ENCODE assay signal across 1 cellular context in the genomic region with DNA sequence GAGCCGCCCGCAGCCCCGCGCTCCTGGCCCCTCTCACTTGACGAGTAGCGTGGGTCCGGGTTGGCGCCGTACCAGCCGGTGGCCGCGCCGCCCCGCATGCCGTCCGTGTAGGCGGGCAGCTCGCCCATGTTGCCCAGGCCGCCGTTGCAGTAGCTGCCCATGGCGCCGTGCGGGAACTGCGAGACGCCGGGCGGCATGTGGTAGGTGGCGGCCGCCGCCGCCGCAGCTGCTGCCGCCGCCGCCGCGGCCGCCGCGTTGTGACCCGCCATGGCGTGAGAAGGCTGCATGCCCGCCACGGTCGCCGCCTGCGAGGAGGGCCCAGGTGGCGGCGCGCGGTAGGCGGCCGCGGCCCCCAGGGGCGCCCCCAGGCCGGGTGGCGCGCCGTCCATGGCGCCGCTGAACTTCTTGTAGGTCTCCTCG.
TF ChIP-seq lines count a peak whose summit lies in the region.

No MANE protein-coding gene starts in this region.

TF ChIP-seq in SK-N-SH, 30 proteins besides CTCF, POLR2A, EP300 and RAD21 (continued from another document):
- TF ChIP-seq, protein P1, sequence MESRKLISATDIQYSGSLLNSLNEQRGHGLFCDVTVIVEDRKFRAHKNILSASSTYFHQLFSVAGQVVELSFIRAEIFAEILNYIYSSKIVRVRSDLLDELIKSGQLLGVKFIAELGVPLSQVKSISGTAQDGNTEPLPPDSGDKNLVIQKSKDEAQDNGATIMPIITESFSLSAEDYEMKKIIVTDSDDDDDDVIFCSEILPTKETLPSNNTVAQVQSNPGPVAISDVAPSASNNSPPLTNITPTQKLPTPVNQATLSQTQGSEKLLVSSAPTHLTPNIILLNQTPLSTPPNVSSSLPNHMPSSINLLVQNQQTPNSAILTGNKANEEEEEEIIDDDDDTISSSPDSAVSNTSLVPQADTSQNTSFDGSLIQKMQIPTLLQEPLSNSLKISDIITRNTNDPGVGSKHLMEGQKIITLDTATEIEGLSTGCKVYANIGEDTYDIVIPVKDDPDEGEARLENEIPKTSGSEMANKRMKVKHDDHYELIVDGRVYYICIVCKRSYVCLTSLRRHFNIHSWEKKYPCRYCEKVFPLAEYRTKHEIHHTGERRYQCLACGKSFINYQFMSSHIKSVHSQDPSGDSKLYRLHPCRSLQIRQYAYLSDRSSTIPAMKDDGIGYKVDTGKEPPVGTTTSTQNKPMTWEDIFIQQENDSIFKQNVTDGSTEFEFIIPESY (IDR thresholded peaks at IDR 0.05; ENCODE audit: borderline replicate concordance, low read depth), result no peak
TF ChIP-seq in SK-N-SH: peak in this region for 0.
